In genomic region chr11:67500818-67501584, GRCh38 we compare ENCODE assay signal across 1 cellular context.
TF ChIP-seq lines count a peak whose summit lies in the region.

No MANE protein-coding gene starts in this region.

TF ChIP-seq in A549, 52 proteins besides CTCF, POLR2A, EP300 and RAD21:
- TF ChIP-seq CEBPB (IDR thresholded peaks at IDR 0.05) (peak; percentile 66 to 86), E2F6 (IDR thresholded peaks at IDR 0.05; ENCODE audit: borderline replicate concordance, low read depth) (no peak)
